In genomic region chr16:55968221-55968620, GRCh38 we compare ENCODE assay signal across 22 cellular contexts.
"Had no signal": no experiment of that assay in that cellular context is flagged by ENCODE, and none has a peak within 500 bp of the region (broad histone marks: within the 10 kb centered on the region; RNA-seq: fewer than 3 reads in every experiment).

No MANE protein-coding gene starts in this region.

- H3K27ac ChIP-seq: epithelial cell of prostate, esophagus muscularis mucosa, gastroesophageal sphincter, left ventricle myocardium inferior, neutrophil, psoas muscle, sigmoid colon, skin epidermis, thoracic aorta, upper lobe of left lung, uterus had no signal

- H3K4me3 ChIP-seq: esophagus muscularis mucosa, gastroesophageal sphincter, left ventricle myocardium inferior, lung, psoas muscle, sigmoid colon, skin epidermis, thoracic aorta, upper lobe of left lung, uterus had no signal

- H3K36me3 ChIP-seq: esophagus muscularis mucosa, gastroesophageal sphincter, left ventricle myocardium inferior, neutrophil, sigmoid colon, thoracic aorta, upper lobe of left lung, uterus had no signal

- H3K9me3 ChIP-seq: esophagus muscularis mucosa, gastroesophageal sphincter, left ventricle myocardium inferior, neutrophil, psoas muscle, sigmoid colon, thoracic aorta, upper lobe of left lung, uterus had no signal

- ATAC-seq: effector memory CD8-positive, alpha-beta T cell; gastroesophageal sphincter; naive thymus-derived CD4-positive, alpha-beta T cell; psoas muscle; stimulated activated naive B cell treated with anti-CD40 and anti-IgM and Interleukin-4, amounts not matched to agents 10 μg/mL and 1 μg/mL and 100 μg/mL, for 72 hours; stimulated activated naive CD8-positive, alpha-beta T cell treated with anti-CD3 and anti-CD28 coated beads, Interleukin-15, amount 100 ng/mL, for 72 hours had no signal

- H3K27me3 ChIP-seq: esophagus muscularis mucosa, gastroesophageal sphincter, neutrophil, sigmoid colon, upper lobe of left lung, uterus had no signal

- DNase-seq: effector memory CD8-positive, alpha-beta T cell; glutamatergic neuron; islet precursor cell; left ventricle myocardium inferior; mesenchymal stem cell; naive thymus-derived CD4-positive, alpha-beta T cell; nephron progenitor cell; psoas muscle; sigmoid colon; stimulated activated CD4-positive, alpha-beta T cell treated with anti-CD3 and anti-CD28 coated beads, Interleukin-2, amount 100 ng/mL, for 24 hours; stimulated activated CD4-positive, alpha-beta T cell treated with anti-CD3 and anti-CD28 coated beads, Interleukin-4, amount 100 ng/mL, for 4 hours; stimulated activated naive B cell treated with anti-CD40 and anti-IgM and Interleukin-4, amounts not matched to agents 10 μg/mL and 1 μg/mL and 100 μg/mL, for 72 hours; stimulated activated naive CD8-positive, alpha-beta T cell treated with anti-CD3 and anti-CD28 coated beads, Interleukin-15, amount 100 ng/mL, for 72 hours; uterus had no signal

- H3K4me1 ChIP-seq: psoas muscle, uterus had no signal
